1 cellular context compared by ENCODE assay signal in genomic region chr1:11875094-11875493, GRCh38.
TF ChIP-seq lines count a peak whose summit lies in the region.

No MANE protein-coding gene starts in this region.

TF ChIP-seq in HepG2, 621 proteins besides CTCF, POLR2A, EP300 and RAD21:
- TF ChIP-seq ZNF280D (CRISPR knock-in tag; IDR thresholded peaks at IDR 0.05): no peak
- TF ChIP-seq ZNF343 (CRISPR knock-in tag; IDR thresholded peaks at IDR 0.05): no peak
- TF ChIP-seq ZNF263 (CRISPR knock-in tag; IDR thresholded peaks at IDR 0.05): peak; percentile 68; the same call in 1 of the 2 replicates
TF ChIP-seq in HepG2: peak in this region for 1.
